In genomic region chr5:128436825-128437224, GRCh38 we compare ENCODE assay signal across 14 cellular contexts.
DNase-seq lines count a peak whose midpoint lies in the region; ATAC-seq, FAIRE-seq and TF ChIP-seq lines count a peak whose summit lies in the region.
"Had no signal": no experiment of that assay in that cellular context is flagged by ENCODE, and none has a peak within 500 bp of the region (broad histone marks: within the 10 kb centered on the region; RNA-seq: fewer than 3 reads in every experiment).

No MANE protein-coding gene starts in this region.

- no peak overlapping the region for H3K27ac Mint-ChIP-seq in WTC11
- H3K27ac Mint-ChIP-seq: activated T-helper 2 cell treated with anti-CD3 and anti-CD28 coated beads, Interferon-gamma antibody, Interleukin-2, Interleukin-4, amounts not matched to agents 10 μg/mL and 5 μg/mL and 100 μg/mL, durations not matched to agents 14 hours and 24 hours and 36 hours had no signal

- TF ChIP-seq EP300 in A549 (IDR thresholded peaks at IDR 0.05), result no peak; a peak in 1 of 5 replicates

- CTCF ChIA-PET in A549 (lab: Yijun Ruan, JAX), result no interaction called here
- CTCF ChIA-PET in HCT116 (lab: Charles Lee), result no interaction called here
- CTCF ChIA-PET in WTC11 (lab: Charles Lee), result interaction anchor here (1.1 kb wide), 1 partner anchor 25 kb away, joined by 3 read pairs; no protein-coding TSS in a partner anchor

- no peak for TF ChIP-seq RAD21 in A549 (conservative IDR thresholded peaks at IDR 0.05 in 1 of 2, IDR thresholded peaks at IDR 0.05 in 1 of 2)
- TF ChIP-seq RAD21 in HCT116 (IDR thresholded peaks at IDR 0.05; ENCODE audit: low read depth), result peak; percentile 12; the same call in 1 of the 2 replicates

- 15% methylated on average over 3 of the region's 3 CpGs for WGBS in A549 (ENCODE audit: missing lambda C conversion rate)

- peak; percentile 26 to 74 for DNase-seq in A549 (ENCODE audit: low read depth in 1 of 2, low spot score in 1 of 2)
- peak; percentile 76 for DNase-seq in HCT116 (ENCODE audit: low read depth, low spot score)
- DNase-seq in WTC11 (ENCODE audit: low spot score), result no peak
- DNase-seq in foreskin keratinocyte, result peak; percentile 96 to 98
- DNase-seq in DMS79 treated with DMSO at 0.1 percent for 48 hours (lab: John Stamatoyannopoulos, UW), result no peak
- no peak for DNase-seq in SIG-M5 treated with dmso at 0.1 percent for 504 hours (lab: John Stamatoyannopoulos, UW; ENCODE audit: unreplicated experiment)
- no peak for DNase-seq in stimulated activated CD4-positive, alpha-beta T cell treated with anti-CD3 and anti-CD28 coated beads, Interleukin-4, amount 100 ng/mL, for 4 hours
- DNase-seq in NCI-H526 treated with DMSO at 0.1 percent for 48 hours (lab: John Stamatoyannopoulos, UW), result no peak
- DNase-seq: activated CD4-positive, CD25-positive, alpha-beta regulatory T cell; BE2C; NCI-H2029; occipital lobe had no signal

- peak overlapping the region; percentile 28 to 52; a peak in 4 of 6 replicates for H3K27ac ChIP-seq in A549
- H3K27ac ChIP-seq in HCT116 (ENCODE audit: low read depth, low read length), result no peak overlapping the region
- H3K27ac ChIP-seq in foreskin keratinocyte, result peak overlapping the region; percentile 87
- H3K27ac ChIP-seq: thoracic aorta had no signal

- no TSS peak for BruUV-seq in HCT116 (replicated peaks; lab: Mats Ljungman, UMichigan)

- no peaks in the 10 kb centered on the region for H3K9me3 ChIP-seq in A549
- no peaks in the 10 kb centered on the region for H3K9me3 ChIP-seq in HCT116 (ENCODE audit: control insufficient read depth in 1 of 2, insufficient read depth in 1 of 2, low read depth in 1 of 2, low read length in 2 of 2)
- H3K9me3 ChIP-seq: BE2C, thoracic aorta had no signal

- H3K9me3 Mint-ChIP-seq in WTC11, result no peaks in the 10 kb centered on the region
- H3K9me3 Mint-ChIP-seq: activated T-helper 2 cell treated with anti-CD3 and anti-CD28 coated beads, Interferon-gamma antibody, Interleukin-2, Interleukin-4, amounts not matched to agents 10 μg/mL and 5 μg/mL and 100 μg/mL, durations not matched to agents 14 hours and 24 hours and 36 hours had no signal

- no peaks in the 10 kb centered on the region for H3K27me3 Mint-ChIP-seq in WTC11 (ENCODE audit: low read depth)

- ATAC-seq in A549, result peak; percentile 96 to 99
- peak; percentile 97 for ATAC-seq in HCT116
- peak; percentile 48; the same call in 1 of the 2 replicates for ATAC-seq in WTC11
- peak; percentile 99 for ATAC-seq in foreskin keratinocyte

- RAD21 ChIA-PET in HCT116 (lab: Charles Lee; ENCODE audit: low non-redundant PET in 1 of 2, low total read pairs in 2 of 2, uncharacterized antibody in 2 of 2, unreplicated experiment in 2 of 2), result no interaction called here

- TF ChIP-seq POLR2A in A549 (IDR thresholded peaks at IDR 0.05; ENCODE audit: low read length), result no peak
- TF ChIP-seq POLR2A in HCT116 (IDR thresholded peaks at IDR 0.05; ENCODE audit: borderline replicate concordance, extremely low read depth, insufficient read depth, insufficient read length), result no peak

- H3K27me3 ChIP-seq in HCT116 (ENCODE audit: insufficient read depth, low read length) (no peaks in the 10 kb centered on the region), foreskin keratinocyte (no peaks in the 10 kb centered on the region)
- H3K27me3 ChIP-seq: BE2C had no signal

- H3K4me2 ChIP-seq in A549 (peak overlapping the region; percentile 28), HCT116 (ENCODE audit: low read length) (peak overlapping the region; percentile 52)

- peak overlapping the region; percentile 85 for H2AFZ ChIP-seq in HCT116 (ENCODE audit: low read depth, low read length, poor library complexity, severe bottlenecking)

- FAIRE-seq in A549 (lab: Jason Lieb, UNC), result no peak

- H3K36me3 Mint-ChIP-seq in WTC11, result no peaks in the 10 kb centered on the region

- H3K4me3 ChIP-seq in A549 (no peak overlapping the region), HCT116 (replicated peaks in 1 of 2; ENCODE audit: low read depth in 1 of 2, low read length in 2 of 2) (0 out of 4 replicates have a peak overlapping the region, but pooled peaks of 1 of the 2 experiments have one; percentile 24)
- H3K4me3 ChIP-seq: thoracic aorta had no signal

- H4K20me1 ChIP-seq in HCT116 (ENCODE audit: insufficient read depth), result no peaks in the 10 kb centered on the region

- peaks cover 18% of the 10 kb centered on the region for H3K4me1 ChIP-seq in A549
- peaks cover 2 to 20% of the 10 kb centered on the region in 2 experiments; a peak in 2 of 4 replicates for H3K4me1 ChIP-seq in HCT116 (ENCODE audit: control insufficient read depth in 1 of 2, insufficient read depth in 2 of 2, low read length in 2 of 2)
- H3K4me1 ChIP-seq in foreskin keratinocyte, result peaks cover 15% of the 10 kb centered on the region
- H3K4me1 ChIP-seq: BE2C had no signal

- TF ChIP-seq CTCF in A549 (IDR thresholded peaks at IDR 0.05) (no peak), HCT116 (IDR thresholded peaks at IDR 0.05 in 2 of 3, conservative IDR thresholded peaks at IDR 0.05 in 1 of 3; ENCODE audit: borderline replicate concordance in 1 of 3, insufficient read depth in 1 of 3, low read depth in 2 of 3, low read length in 2 of 3) (no peak), WTC11 (IDR thresholded peaks at IDR 0.05) (no peak), foreskin keratinocyte (conservative IDR thresholded peaks at IDR 0.05) (no peak)

- intact Hi-C loops in HCT116 (cut with micrococcal nuclease), result no loop called here

- POLR2A ChIA-PET in A549 (lab: Yijun Ruan, JAX) (no interaction called here), HCT116 (lab: Charles Lee) (no interaction called here), WTC11 (lab: Charles Lee) (no interaction called here)

- H3K4me3 Mint-ChIP-seq in WTC11, result no peak overlapping the region

- peaks cover 6% of the 10 kb centered on the region for H3K4me1 Mint-ChIP-seq in WTC11

- no peaks in the 10 kb centered on the region for H3K9me2 ChIP-seq in HCT116 (ENCODE audit: insufficient read depth)

- no peaks in the 10 kb centered on the region for H3K79me2 ChIP-seq in HCT116 (ENCODE audit: insufficient read depth, low read length)

- H3K36me3 ChIP-seq in HCT116 (ENCODE audit: control insufficient read depth in 1 of 2, insufficient read depth in 2 of 2, low read length in 2 of 2), result no peaks in the 10 kb centered on the region
- H3K36me3 ChIP-seq: BE2C, thoracic aorta had no signal

- H3K9ac ChIP-seq in HCT116 (ENCODE audit: low read length), result 0 out of 2 replicates have a peak overlapping the region, but pooled peaks have one; percentile 6

TF ChIP-seq in A549, 52 proteins besides CTCF, POLR2A, EP300 and RAD21:
- peak; percentile 57 for TF ChIP-seq JUNB (IDR thresholded peaks at IDR 0.05)
- TF ChIP-seq SREBF2 (IDR thresholded peaks at IDR 0.05), result no peak
- no peak for TF ChIP-seq HOXA7 (CRISPR knock-in tag; IDR thresholded peaks at IDR 0.05)
- no peak for TF ChIP-seq ZC3H11A (IDR thresholded peaks at IDR 0.05)
- TF ChIP-seq FOSL2 (IDR thresholded peaks at IDR 0.05), result 0 out of 2 replicates have a peak, but pooled peaks have one; percentile 40
- peak; percentile 76 for TF ChIP-seq FOSL2 (CRISPR knock-in tag; IDR thresholded peaks at IDR 0.05)

TF ChIP-seq in HCT116, 20 proteins besides CTCF, POLR2A, EP300 and RAD21 (continues in another document):
- peak; percentile 86 for TF ChIP-seq TCF7L2 (IDR thresholded peaks at IDR 0.05; ENCODE audit: borderline replicate concordance, extremely low read depth, insufficient read depth, insufficient read length)
- TF ChIP-seq FOSL1 (IDR thresholded peaks at IDR 0.05; ENCODE audit: low read depth), result peak; percentile 72
- TF ChIP-seq MAX (IDR thresholded peaks at IDR 0.05), result 0 out of 2 replicates have a peak, but pooled peaks have one; percentile 28
- peak; percentile 68 for TF ChIP-seq JUND (IDR thresholded peaks at IDR 0.05)
- TF ChIP-seq SP1 (IDR thresholded peaks at IDR 0.05; ENCODE audit: low read depth), result peak; percentile 40
- no peak for TF ChIP-seq EZH2 (IDR thresholded peaks at IDR 0.05)
- TF ChIP-seq CEBPB (IDR thresholded peaks at IDR 0.05; ENCODE audit: low read depth), result no peak

TF ChIP-seq in WTC11, 78 proteins besides CTCF, POLR2A, EP300 and RAD21 (continues in another document):
- no peak for TF ChIP-seq E2F5 (CRISPR knock-in tag; IDR thresholded peaks at IDR 0.05)
- no peak for TF ChIP-seq HMGXB4 (CRISPR knock-in tag; IDR thresholded peaks at IDR 0.05)
- TF ChIP-seq RORB (CRISPR knock-in tag; IDR thresholded peaks at IDR 0.05), result no peak

Comparison
In these comparisons a context has a peak if more than half of its experiments do, and no peak if none do; other contexts are left out.
1. ATAC-seq: peak in every context shown above with its lines; median percentile 99 in foreskin keratinocyte; 98 in A549; 97 in HCT116; 48 in WTC11.
2. DNase-seq: peak in A549 (2 of 2), HCT116 (single experiment) and foreskin keratinocyte (2 of 2); none in WTC11 (single experiment), DMS79 treated with DMSO at 0.1 percent for 48 hours (single experiment), SIG-M5 treated with dmso at 0.1 percent for 504 hours (single experiment), stimulated activated CD4-positive, alpha-beta T cell treated with anti-CD3 and anti-CD28 coated beads, Interleukin-4, amount 100 ng/mL, for 4 hours (0 of 2) and NCI-H526 treated with DMSO at 0.1 percent for 48 hours (single experiment).